Comparison of ENCODE assay signal across 1 cellular context in genomic region chr16:243348-243747, GRCh38.
TF ChIP-seq lines count a peak whose summit lies in the region.

No MANE protein-coding gene starts in this region.

TF ChIP-seq in GM23338, 12 proteins besides CTCF, POLR2A, EP300 and RAD21:
- TF ChIP-seq, protein P1, sequence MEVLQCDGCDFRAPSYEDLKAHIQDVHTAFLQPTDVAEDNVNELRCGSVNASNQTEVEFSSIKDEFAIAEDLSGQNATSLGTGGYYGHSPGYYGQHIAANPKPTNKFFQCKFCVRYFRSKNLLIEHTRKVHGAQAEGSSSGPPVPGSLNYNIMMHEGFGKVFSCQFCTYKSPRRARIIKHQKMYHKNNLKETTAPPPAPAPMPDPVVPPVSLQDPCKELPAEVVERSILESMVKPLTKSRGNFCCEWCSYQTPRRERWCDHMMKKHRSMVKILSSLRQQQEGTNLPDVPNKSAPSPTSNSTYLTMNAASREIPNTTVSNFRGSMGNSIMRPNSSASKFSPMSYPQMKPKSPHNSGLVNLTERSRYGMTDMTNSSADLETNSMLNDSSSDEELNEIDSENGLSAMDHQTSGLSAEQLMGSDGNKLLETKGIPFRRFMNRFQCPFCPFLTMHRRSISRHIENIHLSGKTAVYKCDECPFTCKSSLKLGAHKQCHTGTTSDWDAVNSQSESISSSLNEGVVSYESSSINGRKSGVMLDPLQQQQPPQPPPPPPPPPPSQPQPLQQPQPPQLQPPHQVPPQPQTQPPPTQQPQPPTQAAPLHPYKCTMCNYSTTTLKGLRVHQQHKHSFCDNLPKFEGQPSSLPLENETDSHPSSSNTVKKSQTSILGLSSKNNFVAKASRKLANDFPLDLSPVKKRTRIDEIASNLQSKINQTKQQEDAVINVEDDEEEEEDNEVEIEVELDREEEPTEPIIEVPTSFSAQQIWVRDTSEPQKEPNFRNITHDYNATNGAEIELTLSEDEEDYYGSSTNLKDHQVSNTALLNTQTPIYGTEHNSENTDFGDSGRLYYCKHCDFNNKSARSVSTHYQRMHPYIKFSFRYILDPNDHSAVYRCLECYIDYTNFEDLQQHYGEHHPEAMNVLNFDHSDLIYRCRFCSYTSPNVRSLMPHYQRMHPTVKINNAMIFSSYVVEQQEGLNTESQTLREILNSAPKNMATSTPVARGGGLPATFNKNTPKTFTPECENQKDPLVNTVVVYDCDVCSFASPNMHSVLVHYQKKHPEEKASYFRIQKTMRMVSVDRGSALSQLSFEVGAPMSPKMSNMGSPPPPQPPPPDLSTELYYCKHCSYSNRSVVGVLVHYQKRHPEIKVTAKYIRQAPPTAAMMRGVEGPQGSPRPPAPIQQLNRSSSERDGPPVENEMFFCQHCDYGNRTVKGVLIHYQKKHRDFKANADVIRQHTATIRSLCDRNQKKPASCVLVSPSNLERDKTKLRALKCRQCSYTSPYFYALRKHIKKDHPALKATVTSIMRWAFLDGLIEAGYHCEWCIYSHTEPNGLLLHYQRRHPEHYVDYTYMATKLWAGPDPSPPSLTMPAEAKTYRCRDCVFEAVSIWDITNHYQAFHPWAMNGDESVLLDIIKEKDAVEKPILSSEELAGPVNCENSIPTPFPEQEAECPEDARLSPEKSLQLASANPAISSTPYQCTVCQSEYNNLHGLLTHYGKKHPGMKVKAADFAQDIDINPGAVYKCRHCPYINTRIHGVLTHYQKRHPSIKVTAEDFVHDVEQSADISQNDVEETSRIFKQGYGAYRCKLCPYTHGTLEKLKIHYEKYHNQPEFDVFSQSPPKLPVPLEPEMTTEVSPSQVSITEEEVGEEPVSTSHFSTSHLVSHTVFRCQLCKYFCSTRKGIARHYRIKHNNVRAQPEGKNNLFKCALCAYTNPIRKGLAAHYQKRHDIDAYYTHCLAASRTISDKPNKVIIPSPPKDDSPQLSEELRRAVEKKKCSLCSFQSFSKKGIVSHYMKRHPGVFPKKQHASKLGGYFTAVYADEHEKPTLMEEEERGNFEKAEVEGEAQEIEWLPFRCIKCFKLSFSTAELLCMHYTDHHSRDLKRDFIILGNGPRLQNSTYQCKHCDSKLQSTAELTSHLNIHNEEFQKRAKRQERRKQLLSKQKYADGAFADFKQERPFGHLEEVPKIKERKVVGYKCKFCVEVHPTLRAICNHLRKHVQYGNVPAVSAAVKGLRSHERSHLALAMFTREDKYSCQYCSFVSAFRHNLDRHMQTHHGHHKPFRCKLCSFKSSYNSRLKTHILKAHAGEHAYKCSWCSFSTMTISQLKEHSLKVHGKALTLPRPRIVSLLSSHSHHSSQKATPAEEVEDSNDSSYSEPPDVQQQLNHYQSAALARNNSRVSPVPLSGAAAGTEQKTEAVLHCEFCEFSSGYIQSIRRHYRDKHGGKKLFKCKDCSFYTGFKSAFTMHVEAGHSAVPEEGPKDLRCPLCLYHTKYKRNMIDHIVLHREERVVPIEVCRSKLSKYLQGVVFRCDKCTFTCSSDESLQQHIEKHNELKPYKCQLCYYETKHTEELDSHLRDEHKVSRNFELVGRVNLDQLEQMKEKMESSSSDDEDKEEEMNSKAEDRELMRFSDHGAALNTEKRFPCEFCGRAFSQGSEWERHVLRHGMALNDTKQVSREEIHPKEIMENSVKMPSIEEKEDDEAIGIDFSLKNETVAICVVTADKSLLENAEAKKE (CRISPR knock-in tag; IDR thresholded peaks at IDR 0.05): no peak
- TF ChIP-seq JUNB (IDR thresholded peaks at IDR 0.05; ENCODE audit: unreplicated experiment): no peak
- TF ChIP-seq POLR2AphosphoS5 (IDR thresholded peaks at IDR 0.05; ENCODE audit: low read depth): no peak
- TF ChIP-seq ZNF114 (CRISPR knock-in tag; IDR thresholded peaks at IDR 0.05): no peak
- TF ChIP-seq ZNF331 (CRISPR knock-in tag; IDR thresholded peaks at IDR 0.05; ENCODE audit: low read depth): no peak
- no peak for TF ChIP-seq EZH2 (IDR thresholded peaks at IDR 0.05; ENCODE audit: low read depth, unreplicated experiment)
- TF ChIP-seq, protein P2, sequence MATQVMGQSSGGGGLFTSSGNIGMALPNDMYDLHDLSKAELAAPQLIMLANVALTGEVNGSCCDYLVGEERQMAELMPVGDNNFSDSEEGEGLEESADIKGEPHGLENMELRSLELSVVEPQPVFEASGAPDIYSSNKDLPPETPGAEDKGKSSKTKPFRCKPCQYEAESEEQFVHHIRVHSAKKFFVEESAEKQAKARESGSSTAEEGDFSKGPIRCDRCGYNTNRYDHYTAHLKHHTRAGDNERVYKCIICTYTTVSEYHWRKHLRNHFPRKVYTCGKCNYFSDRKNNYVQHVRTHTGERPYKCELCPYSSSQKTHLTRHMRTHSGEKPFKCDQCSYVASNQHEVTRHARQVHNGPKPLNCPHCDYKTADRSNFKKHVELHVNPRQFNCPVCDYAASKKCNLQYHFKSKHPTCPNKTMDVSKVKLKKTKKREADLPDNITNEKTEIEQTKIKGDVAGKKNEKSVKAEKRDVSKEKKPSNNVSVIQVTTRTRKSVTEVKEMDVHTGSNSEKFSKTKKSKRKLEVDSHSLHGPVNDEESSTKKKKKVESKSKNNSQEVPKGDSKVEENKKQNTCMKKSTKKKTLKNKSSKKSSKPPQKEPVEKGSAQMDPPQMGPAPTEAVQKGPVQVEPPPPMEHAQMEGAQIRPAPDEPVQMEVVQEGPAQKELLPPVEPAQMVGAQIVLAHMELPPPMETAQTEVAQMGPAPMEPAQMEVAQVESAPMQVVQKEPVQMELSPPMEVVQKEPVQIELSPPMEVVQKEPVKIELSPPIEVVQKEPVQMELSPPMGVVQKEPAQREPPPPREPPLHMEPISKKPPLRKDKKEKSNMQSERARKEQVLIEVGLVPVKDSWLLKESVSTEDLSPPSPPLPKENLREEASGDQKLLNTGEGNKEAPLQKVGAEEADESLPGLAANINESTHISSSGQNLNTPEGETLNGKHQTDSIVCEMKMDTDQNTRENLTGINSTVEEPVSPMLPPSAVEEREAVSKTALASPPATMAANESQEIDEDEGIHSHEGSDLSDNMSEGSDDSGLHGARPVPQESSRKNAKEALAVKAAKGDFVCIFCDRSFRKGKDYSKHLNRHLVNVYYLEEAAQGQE (IDR thresholded peaks at IDR 0.05; ENCODE audit: unreplicated experiment): no peak
- no peak for TF ChIP-seq STAT1 (IDR thresholded peaks at IDR 0.05; ENCODE audit: unreplicated experiment)
- TF ChIP-seq EZH2phosphoT487 (IDR thresholded peaks at IDR 0.05; ENCODE audit: unreplicated experiment): no peak
- TF ChIP-seq, protein P3, sequence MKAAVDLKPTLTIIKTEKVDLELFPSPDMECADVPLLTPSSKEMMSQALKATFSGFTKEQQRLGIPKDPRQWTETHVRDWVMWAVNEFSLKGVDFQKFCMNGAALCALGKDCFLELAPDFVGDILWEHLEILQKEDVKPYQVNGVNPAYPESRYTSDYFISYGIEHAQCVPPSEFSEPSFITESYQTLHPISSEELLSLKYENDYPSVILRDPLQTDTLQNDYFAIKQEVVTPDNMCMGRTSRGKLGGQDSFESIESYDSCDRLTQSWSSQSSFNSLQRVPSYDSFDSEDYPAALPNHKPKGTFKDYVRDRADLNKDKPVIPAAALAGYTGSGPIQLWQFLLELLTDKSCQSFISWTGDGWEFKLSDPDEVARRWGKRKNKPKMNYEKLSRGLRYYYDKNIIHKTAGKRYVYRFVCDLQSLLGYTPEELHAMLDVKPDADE (IDR thresholded peaks at IDR 0.05): no peak
- no peak for TF ChIP-seq NANOG (IDR thresholded peaks at IDR 0.05; ENCODE audit: borderline replicate concordance)
- no peak for TF ChIP-seq CREB1 (CRISPR knock-in tag; IDR thresholded peaks at IDR 0.05; ENCODE audit: low read depth)
